2 cellular contexts compared by ENCODE assay signal in genomic region chr5:146607663-146608315, GRCh38.
TF ChIP-seq lines count a peak whose summit lies in the region.

No MANE protein-coding gene starts in this region.

TF ChIP-seq in K562, 482 proteins besides CTCF, POLR2A, EP300 and RAD21 (continued from another document):
- TF ChIP-seq, protein P1, sequence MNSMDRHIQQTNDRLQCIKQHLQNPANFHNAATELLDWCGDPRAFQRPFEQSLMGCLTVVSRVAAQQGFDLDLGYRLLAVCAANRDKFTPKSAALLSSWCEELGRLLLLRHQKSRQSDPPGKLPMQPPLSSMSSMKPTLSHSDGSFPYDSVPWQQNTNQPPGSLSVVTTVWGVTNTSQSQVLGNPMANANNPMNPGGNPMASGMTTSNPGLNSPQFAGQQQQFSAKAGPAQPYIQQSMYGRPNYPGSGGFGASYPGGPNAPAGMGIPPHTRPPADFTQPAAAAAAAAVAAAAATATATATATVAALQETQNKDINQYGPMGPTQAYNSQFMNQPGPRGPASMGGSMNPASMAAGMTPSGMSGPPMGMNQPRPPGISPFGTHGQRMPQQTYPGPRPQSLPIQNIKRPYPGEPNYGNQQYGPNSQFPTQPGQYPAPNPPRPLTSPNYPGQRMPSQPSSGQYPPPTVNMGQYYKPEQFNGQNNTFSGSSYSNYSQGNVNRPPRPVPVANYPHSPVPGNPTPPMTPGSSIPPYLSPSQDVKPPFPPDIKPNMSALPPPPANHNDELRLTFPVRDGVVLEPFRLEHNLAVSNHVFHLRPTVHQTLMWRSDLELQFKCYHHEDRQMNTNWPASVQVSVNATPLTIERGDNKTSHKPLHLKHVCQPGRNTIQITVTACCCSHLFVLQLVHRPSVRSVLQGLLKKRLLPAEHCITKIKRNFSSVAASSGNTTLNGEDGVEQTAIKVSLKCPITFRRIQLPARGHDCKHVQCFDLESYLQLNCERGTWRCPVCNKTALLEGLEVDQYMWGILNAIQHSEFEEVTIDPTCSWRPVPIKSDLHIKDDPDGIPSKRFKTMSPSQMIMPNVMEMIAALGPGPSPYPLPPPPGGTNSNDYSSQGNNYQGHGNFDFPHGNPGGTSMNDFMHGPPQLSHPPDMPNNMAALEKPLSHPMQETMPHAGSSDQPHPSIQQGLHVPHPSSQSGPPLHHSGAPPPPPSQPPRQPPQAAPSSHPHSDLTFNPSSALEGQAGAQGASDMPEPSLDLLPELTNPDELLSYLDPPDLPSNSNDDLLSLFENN (IDR thresholded peaks at IDR 0.05; ENCODE audit: low read depth in 2 of 2, low read length in 2 of 2): no peak
- TF ChIP-seq MLLT1 (IDR thresholded peaks at IDR 0.05) (no peak), ZNF165 (CRISPR knock-in tag; IDR thresholded peaks at IDR 0.05; ENCODE audit: borderline replicate concordance) (no peak)

TF ChIP-seq in neural cell, 6 proteins besides CTCF, POLR2A, EP300 and RAD21 (continued from another document):
- TF ChIP-seq MXI1 (conservative IDR thresholded peaks at IDR 0.05; ENCODE audit: poor library complexity, severe bottlenecking): no peak
